Comparison of ENCODE assay signal across 8 cellular contexts in genomic region chr9:88388886-88389617, GRCh38. TPM values are rescaled to one million over a fixed set of nuclear protein-coding genes. Genes with fewer than 3 reads are reported as not detected.
A peak's percentile ranks its signal among the peaks of the same experiment; 100 is the strongest.
DNase-seq lines count a peak whose midpoint lies in the region; ATAC-seq and TF ChIP-seq lines count a peak whose summit lies in the region.

No MANE protein-coding gene starts in this region.

- peak overlapping the region; percentile 68 for H3K27ac ChIP-seq in AG04450 (ENCODE audit: low read depth, low read length)

- TF ChIP-seq CTCF in AG04450 (IDR thresholded peaks at IDR 0.05; ENCODE audit: low read depth, low read length) (no peak), epithelial cell of esophagus (IDR thresholded peaks at IDR 0.05; ENCODE audit: insufficient read depth, low read depth, low read length, missing control alignments) (no peak), mesothelial cell of epicardium (IDR thresholded peaks at IDR 0.05; ENCODE audit: unreplicated experiment) (no peak)

- POLR2A ChIA-PET in AG04450 (lab: Yijun Ruan, JAX), result no interaction called here
- POLR2A ChIA-PET in activated CD8-positive, alpha-beta T cell treated with anti-CD3 and anti-CD28 coated beads, Interleukin-2, amount 10 ng/mL, durations not matched to agents 7 days and 5 days (lab: Charles Lee), result no interaction called here

- CTCF ChIA-PET in AG04450 (lab: Charles Lee), result no interaction called here
- CTCF ChIA-PET in activated CD8-positive, alpha-beta T cell treated with anti-CD3 and anti-CD28 coated beads, Interleukin-2, amount 10 ng/mL, durations not matched to agents 7 days and 5 days (lab: Charles Lee), result no interaction called here

- peak overlapping the region; percentile 88 for H3K27ac Mint-ChIP-seq in activated CD8-positive, alpha-beta T cell treated with anti-CD3 and anti-CD28 coated beads, Interleukin-2, amount 10 ng/mL, durations not matched to agents 7 days and 5 days
- peak overlapping the region; percentile 98 for H3K27ac Mint-ChIP-seq in mesothelial cell of epicardium
- peak overlapping the region; percentile 86 for H3K27ac Mint-ChIP-seq in stimulated activated effector memory CD8-positive, alpha-beta T cell treated with anti-CD3 and anti-CD28 coated beads, Interleukin-12 subunit alpha, Interleukin-12 subunit beta, amount 100 ng/mL, for 72 hours

- H3K9me3 ChIP-seq in AG04450 (ENCODE audit: control insufficient read depth, insufficient read depth, low read length), result no peaks in the 10 kb centered on the region

- H3K27me3 Mint-ChIP-seq in activated CD8-positive, alpha-beta T cell treated with anti-CD3 and anti-CD28 coated beads, Interleukin-2, amount 10 ng/mL, durations not matched to agents 7 days and 5 days (ENCODE audit: low read depth), result no peaks in the 10 kb centered on the region
- H3K27me3 Mint-ChIP-seq in mesothelial cell of epicardium (ENCODE audit: low read depth), result no peaks in the 10 kb centered on the region

- peaks cover 27% of the 10 kb centered on the region for H3K36me3 Mint-ChIP-seq in activated CD8-positive, alpha-beta T cell treated with anti-CD3 and anti-CD28 coated beads, Interleukin-2, amount 10 ng/mL, durations not matched to agents 7 days and 5 days (ENCODE audit: low read depth)
- peaks cover 8% of the 10 kb centered on the region for H3K36me3 Mint-ChIP-seq in mesothelial cell of epicardium
- H3K36me3 Mint-ChIP-seq in stimulated activated effector memory CD8-positive, alpha-beta T cell treated with anti-CD3 and anti-CD28 coated beads, Interleukin-12 subunit alpha, Interleukin-12 subunit beta, amount 100 ng/mL, for 72 hours, result peaks cover 16% of the 10 kb centered on the region

- peaks cover 49% of the 10 kb centered on the region for H3K4me1 Mint-ChIP-seq in activated CD8-positive, alpha-beta T cell treated with anti-CD3 and anti-CD28 coated beads, Interleukin-2, amount 10 ng/mL, durations not matched to agents 7 days and 5 days (ENCODE audit: low read depth)
- H3K4me1 Mint-ChIP-seq in mesothelial cell of epicardium, result peaks cover 55% of the 10 kb centered on the region
- peaks cover 30% of the 10 kb centered on the region for H3K4me1 Mint-ChIP-seq in stimulated activated effector memory CD8-positive, alpha-beta T cell treated with anti-CD3 and anti-CD28 coated beads, Interleukin-12 subunit alpha, Interleukin-12 subunit beta, amount 100 ng/mL, for 72 hours

- H3K4me3 ChIP-seq in AG04450 (ENCODE audit: low read depth, low read length) (peak overlapping the region; percentile 76), epithelial cell of esophagus (ENCODE audit: low read length) (peak overlapping the region; percentile 71)

- DNase-seq in AG04450 (ENCODE audit: low read depth, low spot score) (no peak), NCI-H345 (lab: John Stamatoyannopoulos, UW) (peak; percentile 32), epithelial cell of esophagus (ENCODE audit: low read depth) (peak; percentile 63), mesothelial cell of epicardium (ENCODE audit: low spot score in 2 of 2, unreplicated experiment in 2 of 2) (peak; percentile 49 to 77)
- DNase-seq in activated CD8-positive, alpha-beta T cell treated with anti-CD3 and anti-CD28 coated beads, Interleukin-2, amount 10 ng/mL, durations not matched to agents 7 days and 5 days, result peak; percentile 40
- peak; percentile 36 to 74 for DNase-seq in stimulated activated effector memory CD8-positive, alpha-beta T cell treated with anti-CD3 and anti-CD28 coated beads, Interleukin-12 subunit alpha, Interleukin-12 subunit beta, amount 100 ng/mL, for 72 hours (ENCODE audit: low spot score in 2 of 2)

- no peaks in the 10 kb centered on the region for H3K27me3 ChIP-seq in AG04450 (ENCODE audit: control insufficient read depth, insufficient read depth, low read length)

- H3K9me3 Mint-ChIP-seq in activated CD8-positive, alpha-beta T cell treated with anti-CD3 and anti-CD28 coated beads, Interleukin-2, amount 10 ng/mL, durations not matched to agents 7 days and 5 days (ENCODE audit: insufficient read depth), result no peaks in the 10 kb centered on the region
- H3K9me3 Mint-ChIP-seq in mesothelial cell of epicardium, result no peaks in the 10 kb centered on the region
- no peaks in the 10 kb centered on the region for H3K9me3 Mint-ChIP-seq in stimulated activated effector memory CD8-positive, alpha-beta T cell treated with anti-CD3 and anti-CD28 coated beads, Interleukin-12 subunit alpha, Interleukin-12 subunit beta, amount 100 ng/mL, for 72 hours

- ATAC-seq in GM18520 (IDR thresholded peaks at IDR 0.05; ENCODE audit: unreplicated experiment), result peak; percentile 9
- peak; percentile 19 for ATAC-seq in HG03045 (IDR thresholded peaks at IDR 0.05; ENCODE audit: unreplicated experiment)
- peak; percentile 42 for ATAC-seq in activated CD8-positive, alpha-beta T cell treated with anti-CD3 and anti-CD28 coated beads, Interleukin-2, amount 10 ng/mL, durations not matched to agents 7 days and 5 days
- ATAC-seq in stimulated activated effector memory CD8-positive, alpha-beta T cell treated with anti-CD3 and anti-CD28 coated beads, Interleukin-12 subunit alpha, Interleukin-12 subunit beta, amount 100 ng/mL, for 72 hours, result peak; percentile 50

- H3K4me3 Mint-ChIP-seq in activated CD8-positive, alpha-beta T cell treated with anti-CD3 and anti-CD28 coated beads, Interleukin-2, amount 10 ng/mL, durations not matched to agents 7 days and 5 days, result peak overlapping the region; percentile 86
- peak overlapping the region; percentile 86 for H3K4me3 Mint-ChIP-seq in mesothelial cell of epicardium
- peak overlapping the region; percentile 83 for H3K4me3 Mint-ChIP-seq in stimulated activated effector memory CD8-positive, alpha-beta T cell treated with anti-CD3 and anti-CD28 coated beads, Interleukin-12 subunit alpha, Interleukin-12 subunit beta, amount 100 ng/mL, for 72 hours

RNA-seq across cellular contexts. Expression of gene SPIN1, which starts 0.8 kb away (rescaled TPM):
- polyA plus RNA-seq in AG04450 (2011; rRNA removed), result 93.0 and 119 TPM in 2 replicates
- polyA minus RNA-seq in AG04450 (2011; rRNA and poly(A)+ RNA removed), result 71.7 and 102 TPM in 2 replicates
- total RNA-seq in activated CD8-positive, alpha-beta T cell treated with anti-CD3 and anti-CD28 coated beads, Interleukin-2, amount 10 ng/mL, durations not matched to agents 7 days and 5 days, result 10 to 100 TPM; 50.5 to 54.4 TPM
- 181 to 194 TPM (median 187 TPM) in 3 replicates for total RNA-seq in mesothelial cell of epicardium
